8 cellular contexts compared by ENCODE assay signal in the genomic region with DNA sequence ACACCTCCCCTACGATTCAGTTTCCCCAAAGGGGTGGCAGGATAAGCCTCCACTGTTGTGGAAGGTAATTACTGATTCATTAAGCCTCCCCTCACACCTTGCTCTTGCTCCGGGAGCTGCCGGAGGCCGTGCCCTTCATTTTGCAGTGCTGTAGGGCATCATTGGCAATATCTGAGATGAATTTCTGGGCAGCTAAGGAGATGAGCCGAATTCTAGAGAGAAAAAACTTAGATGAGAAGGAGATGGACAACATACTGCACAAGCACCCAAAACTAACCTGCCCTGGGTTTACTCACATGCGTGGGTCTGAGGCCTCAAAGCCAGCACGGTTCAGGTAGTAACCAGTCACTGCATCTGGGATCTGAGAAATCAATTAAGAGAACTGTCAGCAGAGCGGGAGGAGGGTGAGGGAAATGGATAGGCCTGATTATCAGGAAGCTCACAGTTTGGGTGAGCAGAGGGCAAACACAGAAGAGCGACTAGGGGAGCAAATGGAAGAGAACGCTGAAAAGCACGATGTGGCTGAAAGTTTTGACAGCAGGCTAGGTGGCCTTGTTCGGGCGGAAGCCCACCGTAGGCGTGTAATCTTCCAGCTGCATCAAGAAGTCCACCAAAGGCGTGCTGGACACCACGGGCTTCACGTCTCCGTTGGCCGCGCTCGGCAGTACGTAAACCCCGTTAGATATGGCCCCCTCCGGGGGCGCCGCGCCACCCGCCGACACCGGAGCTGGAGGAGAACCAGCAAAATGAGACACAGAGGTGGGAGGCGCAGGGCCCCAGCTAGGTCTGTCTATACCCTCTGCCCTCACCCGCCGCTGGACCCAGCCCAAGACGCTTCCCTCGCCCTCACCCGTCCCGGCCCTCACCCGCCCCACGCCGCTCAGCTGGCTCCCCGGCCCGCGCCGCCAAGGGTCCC. TPM values are rescaled to one million over a fixed set of nuclear protein-coding genes. Genes with fewer than 3 reads are reported as not detected.
DNase-seq lines count a peak whose midpoint lies in the region; ATAC-seq and TF ChIP-seq lines count a peak whose summit lies in the region.

No MANE protein-coding gene starts in this region.

- H3K36me3 ChIP-seq in duodenal mucosa (ENCODE audit: control insufficient read depth in 1 of 2, insufficient read depth in 2 of 2, low read length in 2 of 2) (peaks cover 55 to 61% of the 10 kb centered on the region in 2 donors), mesenchymal stem cell (ENCODE audit: control insufficient read depth in 1 of 2, insufficient read depth in 2 of 2, low read depth in 1 of 2, low read length in 2 of 2) (peaks cover 59 to 76% of the 10 kb centered on the region in 2 experiments)

- H3K9me3 ChIP-seq in duodenal mucosa (ENCODE audit: control insufficient read depth in 1 of 2, low read length in 2 of 2) (no peaks in the 10 kb centered on the region), mesenchymal stem cell (ENCODE audit: control insufficient read depth, low read length) (no peaks in the 10 kb centered on the region)

- H2BK120ac ChIP-seq in mesenchymal stem cell (ENCODE audit: low read depth, low read length), result peak overlapping the region; percentile 97

- H3K4me3 Mint-ChIP-seq in T-cell, result peak overlapping the region in 2 of 3 donors; percentile 86 to 87
- peak overlapping the region; percentile 91 for H3K4me3 Mint-ChIP-seq in type B pancreatic cell

- H3K4ac ChIP-seq in mesenchymal stem cell (ENCODE audit: low read depth in 1 of 2, low read length in 2 of 2), result peak overlapping the region; percentile 71 to 84

- no peak for TF ChIP-seq CTCF in type B pancreatic cell (conservative IDR thresholded peaks at IDR 0.05)

- H4K91ac ChIP-seq in mesenchymal stem cell (ENCODE audit: low read length), result peak overlapping the region; percentile 91

- peaks cover 28% of the 10 kb centered on the region for H3K79me1 ChIP-seq in mesenchymal stem cell (replicated peaks; ENCODE audit: low read length, poor library complexity, severe bottlenecking)

- H3K27me3 Mint-ChIP-seq in T-cell (no peaks in the 10 kb centered on the region), type B pancreatic cell (no peaks in the 10 kb centered on the region)

- no peak overlapping the region for H2AFZ ChIP-seq in mesenchymal stem cell (ENCODE audit: low read depth, low read length)

- H3K18ac ChIP-seq in mesenchymal stem cell (ENCODE audit: low read depth in 1 of 2, low read length in 2 of 2), result peak overlapping the region; percentile 90 to 93

- peak overlapping the region in 1 of 2 experiments; percentile 93 for H3K14ac ChIP-seq in mesenchymal stem cell (ENCODE audit: low read length in 2 of 2)

- H3K4me1 Mint-ChIP-seq in T-cell, result peaks cover 27 to 54% (median 34%) of the 10 kb centered on the region in 3 donors
- H3K4me1 Mint-ChIP-seq in type B pancreatic cell (ENCODE audit: unreplicated experiment), result peaks cover 20% of the 10 kb centered on the region

- H3K4me2 ChIP-seq in mesenchymal stem cell (ENCODE audit: low read length, poor library complexity, severe bottlenecking), result peak overlapping the region; percentile 79

- H4K8ac ChIP-seq in mesenchymal stem cell (ENCODE audit: low read length), result peak overlapping the region; percentile 70

- H3K27ac ChIP-seq in duodenal mucosa (ENCODE audit: low read depth, low read length) (peak overlapping the region; percentile 85), mesenchymal stem cell (ENCODE audit: low read length, poor library complexity, severe bottlenecking) (peak overlapping the region; percentile 71)

- H3K27me3 ChIP-seq in duodenal mucosa (ENCODE audit: control insufficient read depth in 1 of 2, insufficient read depth in 2 of 2, low read length in 2 of 2) (no peaks in the 10 kb centered on the region), mesenchymal stem cell (ENCODE audit: control insufficient read depth in 1 of 2, insufficient read depth in 1 of 2, low read length in 2 of 2) (no peaks in the 10 kb centered on the region)

- WGBS in mesenchymal stem cell, result 10% methylated on average over 26 of the region's 45 CpGs

- peaks cover 49% of the 10 kb centered on the region for H3K36me3 Mint-ChIP-seq in T-cell
- H3K36me3 Mint-ChIP-seq in type B pancreatic cell, result peaks cover 24% of the 10 kb centered on the region

- H3K27ac Mint-ChIP-seq in T-cell (peak overlapping the region; percentile 88 to 89), type B pancreatic cell (peak overlapping the region; percentile 95)

- H3K4me1 ChIP-seq in duodenal mucosa (ENCODE audit: control insufficient read depth in 1 of 2, insufficient read depth in 2 of 2, low read length in 2 of 2), result peaks cover 39 to 52% of the 10 kb centered on the region in 2 donors
- H3K4me1 ChIP-seq in mesenchymal stem cell (ENCODE audit: control insufficient read depth, insufficient read depth, low read depth, low read length), result peaks cover 20% of the 10 kb centered on the region

- H2AK5ac ChIP-seq in mesenchymal stem cell (ENCODE audit: low read length, severe bottlenecking), result peak overlapping the region; percentile 56

- peak overlapping the region; percentile 71 for H2BK5ac ChIP-seq in mesenchymal stem cell (ENCODE audit: low read depth, low read length, poor library complexity, severe bottlenecking)

- H3K9ac ChIP-seq in duodenal mucosa (ENCODE audit: low read depth in 1 of 2, low read length in 2 of 2), result peak overlapping the region; percentile 86 to 87
- peak overlapping the region; percentile 89 for H3K9ac ChIP-seq in mesenchymal stem cell (ENCODE audit: low read length)

- H3K4me3 ChIP-seq in duodenal mucosa (ENCODE audit: low read depth in 1 of 2, low read length in 2 of 2) (peak overlapping the region; percentile 87), mesenchymal stem cell (ENCODE audit: insufficient read depth in 1 of 2, low read depth in 1 of 2, low read length in 2 of 2) (peak overlapping the region; percentile 80 to 84)

- ATAC-seq in HG03025 (IDR thresholded peaks at IDR 0.05; ENCODE audit: low FRiP score, unreplicated experiment) (peak; percentile 12), T-cell (replicated peaks in 1 of 4) (peak; percentile 14 to 28 (median 20)), HG03457 (IDR thresholded peaks at IDR 0.05; ENCODE audit: unreplicated experiment) (no peak)

- H2BK15ac ChIP-seq in mesenchymal stem cell (ENCODE audit: low read depth, poor library complexity, severe bottlenecking), result peak overlapping the region; percentile 12

- POLR2A ChIA-PET in T-cell (lab: Charles Lee), result interaction anchor here (0.5 to 1.6 kb wide), 10 partner anchors 7 to 435 kb away, joined by 3 to 13 read pairs (median 3); a partner anchor contains a TSS

- H2BK12ac ChIP-seq in mesenchymal stem cell (ENCODE audit: low read length in 2 of 2), result peak overlapping the region in 1 of 2 experiments; percentile 88

- CTCF ChIA-PET in T-cell (lab: Charles Lee), result interaction anchor here (0.6 to 1.2 kb wide), 9 partner anchors 56 to 241 kb away, joined by 3 to 6 read pairs (median 3); a partner anchor contains a TSS

- H3K23ac ChIP-seq in mesenchymal stem cell (ENCODE audit: low read length in 2 of 2), result peak overlapping the region in 1 of 2 experiments; percentile 84

- peak; percentile 36 for DNase-seq in activated T-cell treated with anti-CD3 and anti-CD28 coated beads for 1 hour (ENCODE audit: low read depth)
- DNase-seq in activated T-cell treated with anti-CD3 and anti-CD28 coated beads for 4 hours, result no peak
- peak in 18 of 34 experiments; percentile 5 to 40 (median 22) for DNase-seq in T-cell
- DNase-seq in mesenchymal stem cell, result peak; percentile 34
- peak; percentile 40 for DNase-seq in type B pancreatic cell (ENCODE audit: extremely low spot score, unreplicated experiment)

- H3K9me3 Mint-ChIP-seq in T-cell, result no peaks in the 10 kb centered on the region
- no peaks in the 10 kb centered on the region for H3K9me3 Mint-ChIP-seq in type B pancreatic cell

RNA-seq across cellular contexts. Expression of a gene that starts 0.7 kb away (rescaled TPM):
- total RNA-seq in T-cell (100 to 1,000 TPM in 4 of 5 donors, 10 to 100 TPM in 1; 99.4 to 152 (median 144) TPM), type B pancreatic cell (ENCODE audit: low replicate concordance) (121 and 130 TPM in 2 replicates)
- 187 TPM for polyA plus RNA-seq in mesenchymal stem cell (2013, experiment 1 of 2)
- polyA plus RNA-seq in mesenchymal stem cell (2013, experiment 2 of 2), result 195 TPM

RNA-seq across cellular contexts. Expression of a gene that starts 7.8 kb away (rescaled TPM):
- total RNA-seq in T-cell, result 100 to 1,000 TPM in 2 of 5 donors, 10 to 100 TPM in 3; 49.3 to 111 (median 99.4) TPM
- 309 TPM for polyA plus RNA-seq in mesenchymal stem cell (2013, experiment 1 of 2)
- polyA plus RNA-seq in mesenchymal stem cell (2013, experiment 2 of 2), result 311 TPM
- 92.7 and 135 TPM in 2 replicates for total RNA-seq in type B pancreatic cell (ENCODE audit: low replicate concordance)

RNA-seq across cellular contexts. Expression of a gene that starts 7.9 kb away (rescaled TPM):
- total RNA-seq in T-cell (100 to 1,000 TPM in 3 of 5 donors, 10 to 100 TPM in 2; 67.4 to 168 (median 132) TPM), type B pancreatic cell (ENCODE audit: low replicate concordance) (72.8 and 97.8 TPM in 2 replicates)
- polyA plus RNA-seq in mesenchymal stem cell (2013, experiment 1 of 2), result 425 TPM
- polyA plus RNA-seq in mesenchymal stem cell (2013, experiment 2 of 2), result 399 TPM

RNA-seq across cellular contexts. Expression of a gene that starts 7.9 kb away (rescaled TPM):
- total RNA-seq in T-cell, result 10 to 100 TPM; 24.5 to 35.5 (median 32.2) TPM
- 21.1 TPM for polyA plus RNA-seq in mesenchymal stem cell (2013, experiment 1 of 2)
- polyA plus RNA-seq in mesenchymal stem cell (2013, experiment 2 of 2), result 22.0 TPM
- total RNA-seq in type B pancreatic cell (ENCODE audit: low replicate concordance), result 19.7 and 23.5 TPM in 2 replicates

RNA-seq across cellular contexts. Expression of a gene that starts 44.3 kb away (rescaled TPM):
- total RNA-seq in T-cell, result 10 to 100 TPM in 3 of 5 donors, 1 to 10 TPM in 2; 4.9 to 14.8 (median 10.4) TPM
- polyA plus RNA-seq in mesenchymal stem cell (2013, experiment 1 of 2), result 13.2 TPM
- polyA plus RNA-seq in mesenchymal stem cell (2013, experiment 2 of 2), result 12.1 TPM
- 3.9 and 54.9 TPM in 2 replicates for total RNA-seq in type B pancreatic cell (ENCODE audit: low replicate concordance)
